In genomic region chr10:97518601-97519043, GRCh38 we compare ENCODE assay signal across 12 cellular contexts. TPM values are rescaled to one million over a fixed set of nuclear protein-coding genes. Genes with fewer than 3 reads are reported as not detected.
DNase-seq lines count a peak whose midpoint lies in the region; TF ChIP-seq lines count a peak whose summit lies in the region.
"Had no signal": no experiment of that assay in that cellular context is flagged by ENCODE, and none has a peak within 500 bp of the region (broad histone marks: within the 10 kb centered on the region; RNA-seq: fewer than 3 reads in every experiment).

No MANE protein-coding gene starts in this region.

- H3K36me3 ChIP-seq in HUES48 (ENCODE audit: control insufficient read depth, insufficient read depth, low read length), result no peaks in the 10 kb centered on the region
- H3K36me3 ChIP-seq in left ventricle myocardium inferior, result no peaks in the 10 kb centered on the region
- no peaks in the 10 kb centered on the region for H3K36me3 ChIP-seq in subcutaneous abdominal adipose tissue (ENCODE audit: control insufficient read depth in 5 of 5, insufficient read depth in 5 of 5, low read length in 5 of 5)
- H3K36me3 ChIP-seq in tibial nerve, result no peaks in the 10 kb centered on the region

- H3K9ac ChIP-seq in HUES48 (ENCODE audit: low read depth, low read length), result no peak overlapping the region
- H3K9ac ChIP-seq in subcutaneous abdominal adipose tissue (ENCODE audit: low read length in 5 of 5), result no peak overlapping the region

- TF ChIP-seq CTCF in brain (conservative IDR thresholded peaks at IDR 0.05) (no peak), left ventricle myocardium inferior (IDR thresholded peaks at IDR 0.05; ENCODE audit: borderline replicate concordance) (no peak), tibial nerve (IDR thresholded peaks at IDR 0.05) (no peak)

- no peak for DNase-seq in left ventricle myocardium inferior
- DNase-seq in tibial nerve (ENCODE audit: low spot score in 2 of 2), result no peak
- DNase-seq in activated gamma-delta T cell treated with Interleukin-2 at 50 U/mL for 16 hours, result no peak
- DNase-seq in OCI-M2 (lab: John Stamatoyannopoulos, UW; ENCODE audit: unreplicated experiment), result no peak
- DNase-seq: activated CD8-positive, alpha-beta memory T cell treated with anti-CD3 and anti-CD28 coated beads, Interleukin-2, amount 50 U/mL, for 4 hours; amygdala; MM.1S; natural killer cell; NCI-H2227 treated with DMSO at 0.1 percent for 48 hours had no signal

- TF ChIP-seq EP300 in tibial nerve (IDR thresholded peaks at IDR 0.05), result no peak

- peak overlapping the region; percentile 37 for H3K27ac ChIP-seq in HUES48 (ENCODE audit: low read depth, low read length)
- peak overlapping the region; percentile 78 for H3K27ac ChIP-seq in left ventricle myocardium inferior (replicated peaks)
- H3K27ac ChIP-seq in subcutaneous abdominal adipose tissue (ENCODE audit: low read depth, low read length), result peak overlapping the region; percentile 11
- peak overlapping the region in 2 of 4 donors; percentile 10 to 42 for H3K27ac ChIP-seq in tibial nerve

- peak overlapping the region in 4 of 5 experiments; percentile 5 to 84 (median 73) for H3K27ac Mint-ChIP-seq in brain
- H3K27ac Mint-ChIP-seq: natural killer cell had no signal

- TF ChIP-seq POLR2A in tibial nerve (IDR thresholded peaks at IDR 0.05), result no peak

- intact Hi-C loops in left ventricle myocardium inferior (cut with micrococcal nuclease), result no loop called here

- H3K9me3 Mint-ChIP-seq in brain, result no peaks in the 10 kb centered on the region
- H3K9me3 Mint-ChIP-seq: natural killer cell had no signal

- 29 to 30% methylated on average over 3 of the region's 3 CpGs for WGBS in tibial nerve, 2 donors

- H3K27me3 ChIP-seq in HUES48 (ENCODE audit: control insufficient read depth, insufficient read depth, low read length) (no peaks in the 10 kb centered on the region), left ventricle myocardium inferior (ENCODE audit: low read depth) (no peaks in the 10 kb centered on the region), subcutaneous abdominal adipose tissue (ENCODE audit: control insufficient read depth in 5 of 5, insufficient read depth in 4 of 5, low read length in 5 of 5) (no peaks in the 10 kb centered on the region), tibial nerve (no peaks in the 10 kb centered on the region)

- H3K4me3 Mint-ChIP-seq in brain, result peak overlapping the region in 2 of 5 experiments; percentile 3 to 9
- H3K4me3 Mint-ChIP-seq: natural killer cell had no signal

- H3K4me1 ChIP-seq in HUES48 (ENCODE audit: control insufficient read depth, insufficient read depth, low read length) (peaks cover 42% of the 10 kb centered on the region), left ventricle myocardium inferior (peaks cover 97% of the 10 kb centered on the region), subcutaneous abdominal adipose tissue (ENCODE audit: control insufficient read depth in 5 of 5, insufficient read depth in 5 of 5, low read length in 5 of 5) (peaks cover 0 to 40% (median 30%) of the 10 kb centered on the region in 5 donors), tibial nerve (peaks cover 0 to 43% (median 13%) of the 10 kb centered on the region in 4 donors)

- no peaks in the 10 kb centered on the region for H3K9me3 ChIP-seq in HUES48 (ENCODE audit: control insufficient read depth, insufficient read depth, low read length)
- no peaks in the 10 kb centered on the region for H3K9me3 ChIP-seq in left ventricle myocardium inferior (replicated peaks)
- no peaks in the 10 kb centered on the region for H3K9me3 ChIP-seq in subcutaneous abdominal adipose tissue (ENCODE audit: control insufficient read depth in 5 of 5, low read length in 5 of 5)
- H3K9me3 ChIP-seq in tibial nerve, result no peaks in the 10 kb centered on the region

- no peak overlapping the region for H3K4me3 ChIP-seq in HUES48 (ENCODE audit: low read depth, low read length)
- H3K4me3 ChIP-seq in left ventricle myocardium inferior, result no peak overlapping the region
- H3K4me3 ChIP-seq in subcutaneous abdominal adipose tissue (ENCODE audit: low read depth in 1 of 5, low read length in 5 of 5), result no peak overlapping the region
- H3K4me3 ChIP-seq in tibial nerve, result no peak overlapping the region

- peaks cover 9% of the 10 kb centered on the region for H3K27me3 Mint-ChIP-seq in brain

- H3K36me3 Mint-ChIP-seq in brain, result no peaks in the 10 kb centered on the region
- H3K36me3 Mint-ChIP-seq: natural killer cell had no signal

- peaks cover 60% of the 10 kb centered on the region for H3K4me1 Mint-ChIP-seq in brain

RNA-seq across cellular contexts. Expression of gene UBTD1, which starts 19.9 kb away (rescaled TPM):
- 9.8 TPM for polyA plus RNA-seq in brain (ENCODE audit: insufficient read depth, low read depth, low replicate concordance)
- 17.1 TPM for total RNA-seq in left ventricle myocardium inferior
- 10 to 100 TPM in 3 of 4 donors, 1 to 10 TPM in 1; 9.4 to 17.1 (median 16.5) TPM for total RNA-seq in tibial nerve

RNA-seq across cellular contexts. Expression of gene MMS19, which starts 20.4 kb away (rescaled TPM):
- 43.3 TPM for polyA plus RNA-seq in brain (ENCODE audit: insufficient read depth, low read depth, low replicate concordance)
- 42.7 TPM for total RNA-seq in left ventricle myocardium inferior
- 10 to 100 TPM; 80.4 to 90.2 (median 88.4) TPM for total RNA-seq in tibial nerve

RNA-seq across cellular contexts. Expression of gene ANKRD2, which starts 54.0 kb away (rescaled TPM):
- 1.6 TPM for polyA plus RNA-seq in brain (ENCODE audit: insufficient read depth, low read depth, low replicate concordance)
- total RNA-seq in left ventricle myocardium inferior (969 TPM), tibial nerve (1 to 10 TPM in 1 of 4 donors, under 1 TPM in 1, not detected in 2; 0.22 to 1.0 TPM)
- total RNA-seq: natural killer cell had no signal

Comparison
In these comparisons a context has a peak if more than half of its experiments do, and no peak if none do; other contexts are left out.
1. RNA of gene ANKRD2, which starts 54.0 kb away (total RNA-seq): 969 TPM in left ventricle myocardium inferior (single experiment); 0.22 to 1.0 TPM in tibial nerve; every median in the first group is over 100 times any median in the second.